ENCODE assay signal across 20 cellular contexts in the genomic region with DNA sequence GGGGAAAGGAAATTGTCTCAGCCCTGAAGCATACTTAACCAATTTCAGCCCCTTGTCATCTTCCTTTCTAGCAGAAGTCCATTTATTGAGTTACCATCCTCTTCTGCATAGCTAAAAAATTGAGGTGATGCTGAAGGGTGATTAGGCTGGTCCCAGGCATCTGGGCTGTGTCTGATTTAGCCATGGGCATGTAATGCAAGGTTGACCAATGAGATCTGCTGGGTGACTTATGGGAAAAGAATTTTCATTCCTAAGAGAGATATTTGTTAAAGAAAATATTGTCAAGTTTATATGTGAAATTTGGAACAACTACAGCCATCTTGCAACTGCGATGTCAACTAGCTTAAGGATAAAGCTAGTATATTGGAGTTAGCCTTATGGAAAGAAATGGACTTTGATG.
"Had no signal": no experiment of that assay in that cellular context is flagged by ENCODE, and none has a peak within 500 bp of the region (broad histone marks: within the 10 kb centered on the region; RNA-seq: fewer than 3 reads in every experiment).

No MANE protein-coding gene starts in this region.

- H3K9me3 ChIP-seq: gastroesophageal sphincter, heart right ventricle, left ventricle myocardium inferior, neutrophil, transverse colon, vagina had no signal

- H3K4me3 ChIP-seq: gastroesophageal sphincter, heart right ventricle, left ventricle myocardium inferior, transverse colon, vagina had no signal

- H3K27ac ChIP-seq: gastroesophageal sphincter, heart right ventricle, left ventricle myocardium inferior, neutrophil, parathyroid adenoma, transverse colon, vagina, VCaP had no signal

- H3K27ac Mint-ChIP-seq: activated CD4-positive, alpha-beta memory T cell treated with anti-CD3 and anti-CD28 coated beads for 36 hours; activated CD8-positive, alpha-beta memory T cell treated with anti-CD3 and anti-CD28 coated beads, Interleukin-2, amount 10 ng/mL, durations not matched to agents 7 days and 5 days; activated naive CD4-positive, alpha-beta T cell treated with anti-CD3 and anti-CD28 coated beads, Interleukin-2, amount 50 U/mL, for 72 hours; natural killer cell; stimulated activated memory B cell treated with anti-CD40 and anti-IgM and Interleukin-4, amounts not matched to agents 10 μg/mL and 1 μg/mL and 100 μg/mL, for 72 hours; T-cell had no signal

- H3K36me3 Mint-ChIP-seq: activated CD4-positive, alpha-beta memory T cell treated with anti-CD3 and anti-CD28 coated beads for 36 hours; natural killer cell; stimulated activated memory B cell treated with anti-CD40 and anti-IgM and Interleukin-4, amounts not matched to agents 10 μg/mL and 1 μg/mL and 100 μg/mL, for 72 hours; T-cell had no signal

- H3K36me3 ChIP-seq: gastroesophageal sphincter, heart right ventricle, left ventricle myocardium inferior, neutrophil, transverse colon, vagina had no signal

- H3K4me1 Mint-ChIP-seq: natural killer cell; stimulated activated memory B cell treated with anti-CD40 and anti-IgM and Interleukin-4, amounts not matched to agents 10 μg/mL and 1 μg/mL and 100 μg/mL, for 72 hours had no signal

- ATAC-seq: activated CD8-positive, alpha-beta memory T cell treated with anti-CD3 and anti-CD28 coated beads, Interleukin-2, amount 10 ng/mL, durations not matched to agents 7 days and 5 days; activated naive CD4-positive, alpha-beta T cell treated with anti-CD3 and anti-CD28 coated beads, Interleukin-2, amount 50 U/mL, for 72 hours; gastroesophageal sphincter; heart right ventricle; natural killer cell; T-cell had no signal

- H3K4me3 Mint-ChIP-seq: activated CD4-positive, alpha-beta memory T cell treated with anti-CD3 and anti-CD28 coated beads for 36 hours; activated CD8-positive, alpha-beta memory T cell treated with anti-CD3 and anti-CD28 coated beads, Interleukin-2, amount 10 ng/mL, durations not matched to agents 7 days and 5 days; natural killer cell; stimulated activated memory B cell treated with anti-CD40 and anti-IgM and Interleukin-4, amounts not matched to agents 10 μg/mL and 1 μg/mL and 100 μg/mL, for 72 hours; T-cell had no signal

- H3K9me3 Mint-ChIP-seq: activated CD4-positive, alpha-beta memory T cell treated with anti-CD3 and anti-CD28 coated beads for 36 hours; activated naive CD4-positive, alpha-beta T cell treated with anti-CD3 and anti-CD28 coated beads, Interleukin-2, amount 50 U/mL, for 72 hours; natural killer cell; stimulated activated memory B cell treated with anti-CD40 and anti-IgM and Interleukin-4, amounts not matched to agents 10 μg/mL and 1 μg/mL and 100 μg/mL, for 72 hours; T-cell had no signal

- H2AFZ ChIP-seq: parathyroid adenoma had no signal

- H3K9ac ChIP-seq: parathyroid adenoma had no signal

- DNase-seq: activated CD4-positive, alpha-beta memory T cell treated with anti-CD3 and anti-CD28 coated beads for 36 hours; activated CD8-positive, alpha-beta memory T cell treated with anti-CD3 and anti-CD28 coated beads, Interleukin-2, amount 10 ng/mL, durations not matched to agents 7 days and 5 days; activated effector memory CD4-positive, alpha-beta T cell treated with anti-CD3 and anti-CD28 coated beads, Interleukin-2, amount 50 U/mL, for 16 hours; activated T-cell treated with anti-CD3 and anti-CD28 coated beads, Interleukin-2, amount 50 U/mL, for 1 hour; cortex of kidney; effector CD8-positive, alpha-beta T cell; heart right ventricle; left ventricle myocardium inferior; mesendoderm; natural killer cell; T-cell; T1000; transverse colon had no signal

- H3K27me3 ChIP-seq: gastroesophageal sphincter, transverse colon, vagina had no signal
